Comparison of ENCODE assay signal across 12 cellular contexts in the genomic region with DNA sequence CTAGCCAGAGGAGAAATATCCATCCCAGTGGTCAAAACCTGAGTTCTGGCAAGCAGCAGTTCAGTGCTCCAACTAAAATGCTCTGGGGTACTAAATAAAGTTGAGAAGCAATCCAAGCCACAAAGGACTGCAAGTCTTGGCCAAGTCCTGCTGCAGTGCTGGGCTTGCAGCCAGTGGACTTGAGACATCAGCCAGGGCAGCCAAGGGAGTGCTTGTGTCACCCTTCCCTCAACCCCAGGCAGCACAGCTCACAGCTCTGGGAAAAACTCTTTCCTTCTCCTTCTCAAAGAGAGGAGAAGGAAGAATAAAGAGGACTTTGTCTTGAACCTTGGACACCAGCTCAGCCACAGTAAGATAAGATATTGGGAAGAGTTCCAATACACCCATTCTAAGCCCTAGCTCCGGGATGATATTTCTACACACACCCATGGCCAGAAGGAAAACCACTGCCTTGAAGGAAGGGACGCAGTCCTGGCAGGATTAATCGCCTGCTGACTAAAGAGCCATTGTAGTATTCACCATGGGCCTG.
DNase-seq lines count a peak whose midpoint lies in the region; ATAC-seq, FAIRE-seq and TF ChIP-seq lines count a peak whose summit lies in the region.
"Had no signal": no experiment of that assay in that cellular context is flagged by ENCODE, and none has a peak within 500 bp of the region (broad histone marks: within the 10 kb centered on the region; RNA-seq: fewer than 3 reads in every experiment).

No MANE protein-coding gene starts in this region.

- H3K9me3 ChIP-seq in pancreas: no peaks in the 10 kb centered on the region

- H3K27me3 ChIP-seq in pancreas: no peaks in the 10 kb centered on the region

- no peaks in the 10 kb centered on the region for H3K4me1 ChIP-seq in pancreas
- H3K4me1 ChIP-seq: parathyroid adenoma had no signal

- ATAC-seq in Right ventricle myocardium inferior (peak; percentile 95), pancreas (peak; percentile 73 to 94 (median 91)), HG03442 (IDR thresholded peaks at IDR 0.05; ENCODE audit: unreplicated experiment) (no peak), GM21528 (IDR thresholded peaks at IDR 0.05; ENCODE audit: low FRiP score, unreplicated experiment) (no peak)

- no peak overlapping the region for H3K4me3 Mint-ChIP-seq in T-helper 2 cell treated with Interferon-gamma antibody and Interleukin-4, amounts not matched to agents 5 μg/mL and 100 μg/mL, for 36 hours
- H3K4me3 Mint-ChIP-seq in activated T-helper 2 cell treated with anti-CD3 and anti-CD28 coated beads, Interferon-gamma antibody, Interleukin-2, Interleukin-4, amounts not matched to agents 10 μg/mL and 5 μg/mL and 100 μg/mL, durations not matched to agents 14 hours and 24 hours and 36 hours (ENCODE audit: low read depth): no peak overlapping the region
- H3K4me3 Mint-ChIP-seq: activated B cell treated with CpG ODN at 0.5 μM for 24 hours; activated naive CD8-positive, alpha-beta T cell had no signal

- DNase-seq in Ammon's horn (ENCODE audit: low spot score) (peak; percentile 69), astrocyte of the hippocampus (ENCODE audit: low read depth, low spot score) (peak; percentile 92), Right ventricle myocardium inferior (ENCODE audit: missing footprints) (peak; percentile 89), pancreas (peak in 5 of 6 donors; percentile 34 to 65 (median 58))
- no peak for DNase-seq in T-helper 2 cell treated with Interferon-gamma antibody and Interleukin-4, amounts not matched to agents 5 μg/mL and 100 μg/mL, for 36 hours (ENCODE audit: low spot score)
- DNase-seq in activated T-helper 2 cell treated with anti-CD3 and anti-CD28 coated beads, Interferon-gamma antibody, Interleukin-2, Interleukin-4, amounts not matched to agents 10 μg/mL and 5 μg/mL and 100 μg/mL, durations not matched to agents 14 hours and 24 hours and 36 hours (ENCODE audit: low spot score): no peak
- DNase-seq: activated B cell treated with CpG ODN at 0.5 μM for 24 hours, GDM1 had no signal

- intact Hi-C loops in Right ventricle myocardium inferior (cut with DNase I) (no loop called here), pancreas (cut with DNase I) (no loop called here)
- intact Hi-C loops in activated T-helper 2 cell treated with anti-CD3 and anti-CD28 coated beads, Interferon-gamma antibody, Interleukin-2, Interleukin-4, amounts not matched to agents 10 μg/mL and 5 μg/mL and 100 μg/mL, durations not matched to agents 14 hours and 24 hours and 36 hours (cut with micrococcal nuclease): no loop called here

- no peaks in the 10 kb centered on the region for H3K36me3 ChIP-seq in pancreas

- no peaks in the 10 kb centered on the region for H3K36me3 Mint-ChIP-seq in T-helper 2 cell treated with Interferon-gamma antibody and Interleukin-4, amounts not matched to agents 5 μg/mL and 100 μg/mL, for 36 hours (ENCODE audit: low read depth)
- H3K36me3 Mint-ChIP-seq in activated T-helper 2 cell treated with anti-CD3 and anti-CD28 coated beads, Interferon-gamma antibody, Interleukin-2, Interleukin-4, amounts not matched to agents 10 μg/mL and 5 μg/mL and 100 μg/mL, durations not matched to agents 14 hours and 24 hours and 36 hours (ENCODE audit: low read depth): no peaks in the 10 kb centered on the region

- H3K27me3 Mint-ChIP-seq in T-helper 2 cell treated with Interferon-gamma antibody and Interleukin-4, amounts not matched to agents 5 μg/mL and 100 μg/mL, for 36 hours (ENCODE audit: low read depth): no peaks in the 10 kb centered on the region
- H3K27me3 Mint-ChIP-seq in activated T-helper 2 cell treated with anti-CD3 and anti-CD28 coated beads, Interferon-gamma antibody, Interleukin-2, Interleukin-4, amounts not matched to agents 10 μg/mL and 5 μg/mL and 100 μg/mL, durations not matched to agents 14 hours and 24 hours and 36 hours (ENCODE audit: low read depth): no peaks in the 10 kb centered on the region
- H3K27me3 Mint-ChIP-seq: activated B cell treated with CpG ODN at 0.5 μM for 24 hours; activated naive CD8-positive, alpha-beta T cell had no signal

- H3K4me3 ChIP-seq in pancreas: no peak overlapping the region

- TF ChIP-seq CTCF in pancreas (IDR thresholded peaks at IDR 0.05): no peak

- no peaks in the 10 kb centered on the region for H3K4me1 Mint-ChIP-seq in T-helper 2 cell treated with Interferon-gamma antibody and Interleukin-4, amounts not matched to agents 5 μg/mL and 100 μg/mL, for 36 hours (ENCODE audit: low read depth)
- H3K4me1 Mint-ChIP-seq in activated T-helper 2 cell treated with anti-CD3 and anti-CD28 coated beads, Interferon-gamma antibody, Interleukin-2, Interleukin-4, amounts not matched to agents 10 μg/mL and 5 μg/mL and 100 μg/mL, durations not matched to agents 14 hours and 24 hours and 36 hours (ENCODE audit: low read depth): no peaks in the 10 kb centered on the region
- H3K4me1 Mint-ChIP-seq: activated B cell treated with CpG ODN at 0.5 μM for 24 hours had no signal

- H3K27ac Mint-ChIP-seq in T-helper 2 cell treated with Interferon-gamma antibody and Interleukin-4, amounts not matched to agents 5 μg/mL and 100 μg/mL, for 36 hours: no peak overlapping the region
- no peak overlapping the region for H3K27ac Mint-ChIP-seq in activated T-helper 2 cell treated with anti-CD3 and anti-CD28 coated beads, Interferon-gamma antibody, Interleukin-2, Interleukin-4, amounts not matched to agents 10 μg/mL and 5 μg/mL and 100 μg/mL, durations not matched to agents 14 hours and 24 hours and 36 hours
- H3K27ac Mint-ChIP-seq: activated B cell treated with CpG ODN at 0.5 μM for 24 hours; activated naive CD8-positive, alpha-beta T cell had no signal

- no peak for FAIRE-seq in pancreas (lab: Jason Lieb, UNC)

- no peak overlapping the region for H3K27ac ChIP-seq in pancreas
- H3K27ac ChIP-seq: parathyroid adenoma had no signal

- 20 to 50% methylated on average over 3 of the region's 3 CpGs for WGBS in pancreas, 2 donors

- peaks cover 7% of the 10 kb centered on the region for H3K9me3 Mint-ChIP-seq in T-helper 2 cell treated with Interferon-gamma antibody and Interleukin-4, amounts not matched to agents 5 μg/mL and 100 μg/mL, for 36 hours
- peaks cover 4% of the 10 kb centered on the region for H3K9me3 Mint-ChIP-seq in activated T-helper 2 cell treated with anti-CD3 and anti-CD28 coated beads, Interferon-gamma antibody, Interleukin-2, Interleukin-4, amounts not matched to agents 10 μg/mL and 5 μg/mL and 100 μg/mL, durations not matched to agents 14 hours and 24 hours and 36 hours

Comparison
In these comparisons a context has a peak if more than half of its experiments do, and no peak if none do; other contexts are left out.
1. DNase-seq: peak in Ammon's horn (single experiment), astrocyte of the hippocampus (single experiment), Right ventricle myocardium inferior (single experiment) and pancreas (5 of 6); none in T-helper 2 cell treated with Interferon-gamma antibody and Interleukin-4, amounts not matched to agents 5 μg/mL and 100 μg/mL, for 36 hours (single experiment) and activated T-helper 2 cell treated with anti-CD3 and anti-CD28 coated beads, Interferon-gamma antibody, Interleukin-2, Interleukin-4, amounts not matched to agents 10 μg/mL and 5 μg/mL and 100 μg/mL, durations not matched to agents 14 hours and 24 hours and 36 hours (single experiment).
2. ATAC-seq: peak in Right ventricle myocardium inferior (single experiment) and pancreas (4 of 4); none in HG03442 (single experiment) and GM21528 (single experiment).